Comparison of ENCODE assay signal across 7 cellular contexts in genomic region chr4:66928881-66929280, GRCh38.
DNase-seq lines count a peak whose midpoint lies in the region; FAIRE-seq and TF ChIP-seq lines count a peak whose summit lies in the region.
"Not testable (repeated sequence)": the region's sequence is repeated elsewhere in the genome, so short reads cannot be mapped to it uniquely, and the experiment has no call there.

No MANE protein-coding gene starts in this region.

- DNase-seq in DMS 273 (lab: John Stamatoyannopoulos, UW; ENCODE audit: unreplicated experiment) (peak; percentile 27), NCI-H1694 treated with DMSO at 0.1 percent for 48 hours (lab: John Stamatoyannopoulos, UW) (peak; percentile 30), NCI-H446 treated with DMSO at 0.1 percent for 48 hours (lab: John Stamatoyannopoulos, UW) (peak; percentile 32), NCI-H69 (lab: John Stamatoyannopoulos, UW) (peak; percentile 35)
- not testable (repeated sequence) for DNase-seq in astrocyte (ENCODE audit: low read depth); bronchial epithelial cell (ENCODE audit: low read depth); glutamatergic neuron

- H3K9me3 ChIP-seq in astrocyte (ENCODE audit: insufficient read depth, low read depth, low read length), result not testable (repeated sequence)

- H3K9me3 Mint-ChIP-seq in astrocyte (ENCODE audit: unreplicated experiment); glutamatergic neuron (ENCODE audit: unreplicated experiment): not testable (repeated sequence)

- not testable (repeated sequence) for H3K9ac ChIP-seq in astrocyte (ENCODE audit: low read length)

- not testable (repeated sequence) for H2AFZ ChIP-seq in astrocyte (ENCODE audit: low read depth, low read length)

- not testable (repeated sequence) for H3K27ac Mint-ChIP-seq in astrocyte (ENCODE audit: unreplicated experiment)
- peak overlapping the region; percentile 38 for H3K27ac Mint-ChIP-seq in glutamatergic neuron (ENCODE audit: unreplicated experiment)

- H4K20me1 ChIP-seq in astrocyte (ENCODE audit: insufficient read depth, low read length), result not testable (repeated sequence)

- H3K36me3 ChIP-seq in astrocyte (ENCODE audit: insufficient read depth, low read length); bronchial epithelial cell (ENCODE audit: control insufficient read depth, insufficient read depth, low read length): not testable (repeated sequence)

- not testable (repeated sequence) for H3K27me3 Mint-ChIP-seq in astrocyte (ENCODE audit: low read depth, unreplicated experiment); glutamatergic neuron (ENCODE audit: unreplicated experiment)

- H3K4me3 Mint-ChIP-seq in astrocyte (ENCODE audit: unreplicated experiment); glutamatergic neuron (ENCODE audit: unreplicated experiment): not testable (repeated sequence)

- H3K4me1 ChIP-seq in astrocyte (ENCODE audit: insufficient read depth, low read length), result not testable (repeated sequence)

- not testable (repeated sequence) for H3K4me1 Mint-ChIP-seq in astrocyte (ENCODE audit: low read depth, unreplicated experiment)
- peaks cover 22% of the 10 kb centered on the region for H3K4me1 Mint-ChIP-seq in glutamatergic neuron (ENCODE audit: low read depth, unreplicated experiment)

- H3K27me3 ChIP-seq in astrocyte (ENCODE audit: insufficient read depth, low read length); bronchial epithelial cell (ENCODE audit: control insufficient read depth, insufficient read depth, low read length): not testable (repeated sequence)

- H3K27ac ChIP-seq in astrocyte (ENCODE audit: low read depth, low read length), result not testable (repeated sequence)

- not testable (repeated sequence) for H3K4me2 ChIP-seq in astrocyte (ENCODE audit: low read length)

- H3K36me3 Mint-ChIP-seq in astrocyte (ENCODE audit: low read depth, unreplicated experiment); glutamatergic neuron (ENCODE audit: unreplicated experiment): not testable (repeated sequence)

- H3K79me2 ChIP-seq in astrocyte (ENCODE audit: insufficient read depth, low read length), result not testable (repeated sequence)

- not testable (repeated sequence) for H3K4me3 ChIP-seq in astrocyte (ENCODE audit: insufficient read depth, low read depth, low read length); bronchial epithelial cell (ENCODE audit: low read depth, low read length)

- FAIRE-seq in astrocyte (lab: Jason Lieb, UNC) (peak; percentile 50), bronchial epithelial cell (lab: Jason Lieb, UNC) (peak; percentile 86)

- TF ChIP-seq CTCF in astrocyte (IDR thresholded peaks at IDR 0.05; ENCODE audit: insufficient read depth, low read depth, low read length); bronchial epithelial cell (IDR thresholded peaks at IDR 0.05; ENCODE audit: insufficient read depth, low read length, severe bottlenecking); glutamatergic neuron (IDR thresholded peaks at IDR 0.05; ENCODE audit: partially characterized antibody, unreplicated experiment): not testable (repeated sequence)
